8 cellular contexts compared by ENCODE assay signal in genomic region chr6:25652007-25652515, GRCh38. TPM values are rescaled to one million over a fixed set of nuclear protein-coding genes. Genes with fewer than 3 reads are reported as not detected.
DNase-seq lines count a peak whose midpoint lies in the region; ATAC-seq and TF ChIP-seq lines count a peak whose summit lies in the region.

A gene with protein sequence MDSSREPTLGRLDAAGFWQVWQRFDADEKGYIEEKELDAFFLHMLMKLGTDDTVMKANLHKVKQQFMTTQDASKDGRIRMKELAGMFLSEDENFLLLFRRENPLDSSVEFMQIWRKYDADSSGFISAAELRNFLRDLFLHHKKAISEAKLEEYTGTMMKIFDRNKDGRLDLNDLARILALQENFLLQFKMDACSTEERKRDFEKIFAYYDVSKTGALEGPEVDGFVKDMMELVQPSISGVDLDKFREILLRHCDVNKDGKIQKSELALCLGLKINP (plus strand): TSS chr6:25652215. CDS start chr6:25652404, 189 bp downstream.

- H3K27ac ChIP-seq in left ventricle myocardium inferior (replicated peaks), result no peak within 1 kb of the TSS
- H3K27ac ChIP-seq in prostate gland, result no peak within 1 kb of the TSS

- TF ChIP-seq CTCF in GM13976 (IDR thresholded peaks at IDR 0.05; ENCODE audit: borderline replicate concordance, control extremely low read depth, extremely low read depth, insufficient read depth, missing control alignments), result no peak
- no peak for TF ChIP-seq CTCF in left ventricle myocardium inferior (IDR thresholded peaks at IDR 0.05; ENCODE audit: borderline replicate concordance)
- no peak for TF ChIP-seq CTCF in prostate gland (IDR thresholded peaks at IDR 0.05)

- no peak for ATAC-seq in HG03442 (IDR thresholded peaks at IDR 0.05; ENCODE audit: unreplicated experiment)
- no peak for ATAC-seq in GM19395 (IDR thresholded peaks at IDR 0.05; ENCODE audit: unreplicated experiment)

- DNase-seq in GM13976 (ENCODE audit: low spot score) (peak; percentile 56), NCI-H510A treated with DMSO at 0.1 percent for 48 hours (lab: John Stamatoyannopoulos, UW) (peak; percentile 71), left ventricle myocardium inferior (peak; percentile 60), prostate gland (ENCODE audit: low spot score) (peak; percentile 48), NCI-H226 (no peak)
- DNase-seq in activated naive CD4-positive, alpha-beta T cell treated with anti-CD3 and anti-CD28 coated beads, Interleukin-2, amount 50 U/mL, for 16 hours, result peak; percentile 30

- peak within 1 kb of the TSS; percentile 45 for H3K4me3 ChIP-seq in left ventricle myocardium inferior
- peak within 1 kb of the TSS in 1 of 2 donors; percentile 19 for H3K4me3 ChIP-seq in prostate gland

- H3K9me3 ChIP-seq in left ventricle myocardium inferior (replicated peaks) (no peaks in the 10 kb centered on the region), prostate gland (no peaks in the 10 kb centered on the region)

- TF ChIP-seq POLR2A in prostate gland (IDR thresholded peaks at IDR 0.05), result no peak

- intact Hi-C loops in left ventricle myocardium inferior (cut with micrococcal nuclease), result no loop called here
- intact Hi-C loops in prostate gland (cut with DNase I), result no loop called here

- WGBS in prostate gland, result 4% methylated on average over 35 of the region's 35 CpGs

- no peaks in the 10 kb centered on the region for H3K4me1 ChIP-seq in left ventricle myocardium inferior
- H3K4me1 ChIP-seq in prostate gland (replicated peaks), result no peaks in the 10 kb centered on the region

- in situ Hi-C loops in GM13976 (cut with MboI; ENCODE audit: low sequenced_read_pairs, unreplicated experiment), result no loop called here

- H3K36me3 ChIP-seq in left ventricle myocardium inferior, result no peaks in the 10 kb centered on the region
- no peaks in the 10 kb centered on the region for H3K36me3 ChIP-seq in prostate gland

- peaks cover 61% of the 10 kb centered on the region for H3K27me3 ChIP-seq in left ventricle myocardium inferior (ENCODE audit: low read depth)
- H3K27me3 ChIP-seq in prostate gland (replicated peaks; ENCODE audit: insufficient read depth), result no peaks in the 10 kb centered on the region

RNA-seq across cellular contexts. Expression of the gene that starts here (rescaled TPM):
- 1.6 TPM for total RNA-seq in left ventricle myocardium inferior
- total RNA-seq in prostate gland, result 1 to 10 TPM in 1 of 2 donors, not detected in 1; 2.6 TPM
